Comparison of ENCODE assay signal across 1 cellular context in genomic region chrX:119853449-119853848, GRCh38.
TF ChIP-seq lines count a peak whose summit lies in the region.

No MANE protein-coding gene starts in this region.

TF ChIP-seq in IMR-90, 13 proteins besides CTCF, POLR2A, EP300 and RAD21 (continued from another document):
- no peak for TF ChIP-seq MAFK (IDR thresholded peaks at IDR 0.05; ENCODE audit: low read depth, low read length)
- no peak for TF ChIP-seq MXI1 (IDR thresholded peaks at IDR 0.05; ENCODE audit: borderline replicate concordance, low read depth, low read length)
